In the genomic region with DNA sequence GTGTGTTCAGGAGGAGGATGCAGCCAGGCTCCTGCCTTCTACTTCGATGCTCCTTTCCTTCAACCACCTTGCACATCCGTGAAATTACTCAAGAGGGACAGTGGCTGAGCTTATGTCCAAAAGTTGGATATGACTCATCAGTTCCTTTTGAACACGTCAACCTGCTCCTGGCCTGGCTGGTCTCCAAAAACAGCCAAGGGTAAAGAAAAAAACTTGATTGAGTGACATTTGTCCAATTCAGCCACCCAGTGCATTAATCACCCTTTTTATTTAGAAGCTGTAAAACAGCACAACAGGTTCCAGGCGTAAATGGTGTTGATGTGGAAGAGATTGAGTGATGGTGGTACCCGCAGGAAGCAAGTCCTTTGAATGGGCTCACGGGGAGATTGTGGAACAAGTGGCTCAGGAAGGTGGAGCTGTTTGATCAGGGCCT, we compare ENCODE assay signal across 8 cellular contexts.
A peak's percentile ranks its signal among the peaks of the same experiment; 100 is the strongest.
DNase-seq lines count a peak whose midpoint lies in the region; ATAC-seq, FAIRE-seq and TF ChIP-seq lines count a peak whose summit lies in the region.

No MANE protein-coding gene starts in this region.

- H3K27ac ChIP-seq in H1 (ENCODE audit: low read depth, low read length), result no peak overlapping the region

- no peak overlapping the region for H3K4me3 ChIP-seq in GM12865 (ENCODE audit: low read depth, low read length)
- no peak overlapping the region for H3K4me3 ChIP-seq in H1 (ENCODE audit: extremely low read depth in 1 of 4, insufficient read depth in 2 of 4, low read depth in 3 of 4, low read length in 4 of 4)

- no peak for FAIRE-seq in H1 (lab: Jason Lieb, UNC)

- H4K20me1 ChIP-seq in H1 (replicated peaks in 1 of 2; ENCODE audit: control insufficient read depth in 1 of 2, insufficient read depth in 2 of 2, low read length in 2 of 2), result no peaks in the 10 kb centered on the region

- H3K18ac ChIP-seq in H1 (ENCODE audit: extremely low read depth, low read length), result no peak overlapping the region

- no peak overlapping the region for H3K4ac ChIP-seq in H1 (replicated peaks; ENCODE audit: insufficient read length, low read depth, low read length)

- H2BK120ac ChIP-seq in H1 (replicated peaks; ENCODE audit: low read depth, low read length), result no peak overlapping the region

- H2BK15ac ChIP-seq in H1 (ENCODE audit: low read length), result no peak overlapping the region

- no peak overlapping the region for H4K8ac ChIP-seq in H1 (ENCODE audit: extremely low read depth, insufficient read depth, low read length)

- no peak overlapping the region for H3K9ac ChIP-seq in H1 (replicated peaks in 1 of 4; ENCODE audit: extremely low read depth in 1 of 4, low read depth in 3 of 4, low read length in 3 of 4)

- ATAC-seq in GM21423 (IDR thresholded peaks at IDR 0.05; ENCODE audit: unreplicated experiment) (no peak), GM19452 (IDR thresholded peaks at IDR 0.05; ENCODE audit: unreplicated experiment) (no peak)

- H2AFZ ChIP-seq in H1 (ENCODE audit: low read length), result no peak overlapping the region

- H3K56ac ChIP-seq in H1 (replicated peaks; ENCODE audit: insufficient read length, low read depth, low read length), result no peak overlapping the region

- no peak for TF ChIP-seq CTCF in GM12865 (IDR thresholded peaks at IDR 0.05; ENCODE audit: insufficient read depth, low read depth, low read length, missing control alignments)
- TF ChIP-seq CTCF in H1 (IDR thresholded peaks at IDR 0.05; ENCODE audit: control extremely low read depth in 1 of 3, insufficient read depth in 1 of 3, low read depth in 1 of 3, low read length in 3 of 3), result no peak

- CTCF ChIA-PET in H1 (lab: Charles Lee; ENCODE audit: partially characterized antibody), result interaction anchor here (0.5 to 1.1 kb wide), 3 partner anchors 11 to 71 kb away, joined by 3 to 6 read pairs (median 4); no protein-coding TSS in a partner anchor

- no peak overlapping the region for H2BK5ac ChIP-seq in H1 (ENCODE audit: low read depth, low read length)

- no peak overlapping the region for H3K14ac ChIP-seq in H1 (ENCODE audit: insufficient read length)

- H3K79me1 ChIP-seq in H1 (ENCODE audit: low read depth, low read length), result no peaks in the 10 kb centered on the region

- no peak overlapping the region for H3K23ac ChIP-seq in H1 (ENCODE audit: insufficient read length)

- WGBS in H1 (ENCODE audit: extremely low coverage in 1 of 2, insufficient coverage in 1 of 2, insufficient read length in 1 of 2, insufficient replicate concordance in 2 of 2, low coverage in 1 of 2, low lambda C conversion rate in 2 of 2, missing lambda C conversion rate in 1 of 2), 2 experiments, result 85% methylated on average over 6 of the region's 6 CpGs; no CpG with 5 or more reads in 1 of the 2 experiments

- TF ChIP-seq POLR2A in H1 (IDR thresholded peaks at IDR 0.05; ENCODE audit: control extremely low read depth in 1 of 2, low read depth in 2 of 2, low read length in 2 of 2), result no peak

- H2BK12ac ChIP-seq in H1 (ENCODE audit: low read depth, low read length), result no peak overlapping the region

- H2AK5ac ChIP-seq in H1 (ENCODE audit: low read depth, low read length), result 0 out of 2 replicates have a peak overlapping the region, but pooled peaks have one; percentile 9

- no peak overlapping the region for H4K91ac ChIP-seq in H1 (replicated peaks; ENCODE audit: insufficient read length, low read length)

- H2BK20ac ChIP-seq in H1 (ENCODE audit: low read length), result no peak overlapping the region

- peak; percentile 76 for DNase-seq in A172 (ENCODE audit: low spot score)
- DNase-seq in GM12865 (ENCODE audit: low read depth), result peak; percentile 66
- DNase-seq in NCI-H460 (ENCODE audit: extremely low read depth, low read depth), result peak; percentile 6
- no peak for DNase-seq in H1 (ENCODE audit: low read depth in 1 of 2, low spot score in 2 of 2)
- DNase-seq in NCI-H2227 treated with DMSO at 0.1 percent for 48 hours (lab: John Stamatoyannopoulos, UW), result no peak
- no peak for DNase-seq in GF-D8 (lab: John Stamatoyannopoulos, UW)

- no peaks in the 10 kb centered on the region for H3K36me3 ChIP-seq in H1 (ENCODE audit: control insufficient read depth in 2 of 4, insufficient read depth in 4 of 4, low read length in 3 of 4)

- POLR2A ChIA-PET in H1 (lab: Charles Lee; ENCODE audit: partially characterized antibody), result no interaction called here

- no peaks in the 10 kb centered on the region for H3K23me2 ChIP-seq in H1 (ENCODE audit: low read depth, low read length)

- TF ChIP-seq EP300 in H1 (IDR thresholded peaks at IDR 0.05; ENCODE audit: borderline replicate concordance in 1 of 2, low read depth in 2 of 2, low read length in 2 of 2), result no peak

- no peaks in the 10 kb centered on the region for H3K79me2 ChIP-seq in H1 (ENCODE audit: control insufficient read depth in 1 of 2, insufficient read depth in 2 of 2, low read length in 2 of 2)

- H3K4me2 ChIP-seq in H1 (ENCODE audit: insufficient read depth in 1 of 2, low read depth in 2 of 2, low read length in 2 of 2), result 0 out of 4 replicates have a peak overlapping the region, but pooled peaks of 1 of the 2 experiments have one; percentile 2

- no peaks in the 10 kb centered on the region for H3K9me3 ChIP-seq in H1 (ENCODE audit: insufficient read depth in 2 of 2, low read depth in 1 of 2, low read length in 1 of 2)

- no peaks in the 10 kb centered on the region for H3K27me3 ChIP-seq in H1 (replicated peaks in 1 of 4; ENCODE audit: control insufficient read depth in 3 of 4, extremely low read depth in 1 of 4, insufficient read depth in 3 of 4, low read length in 3 of 4)

- H3K4me1 ChIP-seq in H1 (replicated peaks in 1 of 4; ENCODE audit: control insufficient read depth in 3 of 4, insufficient read depth in 4 of 4, low read length in 3 of 4), result peaks cover 0 to 3% (median 0%) of the 10 kb centered on the region in 4 experiments; a peak in 1 of 7 replicates

- H4K5ac ChIP-seq in H1 (ENCODE audit: insufficient read length, low read depth, low read length), result no peak overlapping the region

- no peak for TF ChIP-seq RAD21 in H1 (IDR thresholded peaks at IDR 0.05 in 1 of 2, conservative IDR thresholded peaks at IDR 0.05 in 1 of 2; ENCODE audit: low read depth in 2 of 2, low read length in 2 of 2)

TF ChIP-seq in H1, 55 proteins besides CTCF, POLR2A, EP300 and RAD21:
- TF ChIP-seq TAF1 (IDR thresholded peaks at IDR 0.05; ENCODE audit: low read depth, low read length) (no peak), HDAC2 (IDR thresholded peaks at IDR 0.05; ENCODE audit: borderline replicate concordance in 1 of 2, low read depth in 2 of 2, low read length in 2 of 2) (no peak), EZH2 (IDR thresholded peaks at IDR 0.05; ENCODE audit: low read depth, low read length, severe bottlenecking) (no peak)

Comparison
In these comparisons a context has a peak if more than half of its experiments do, and no peak if none do; other contexts are left out.
1. DNase-seq: peak in A172 (single experiment), GM12865 (single experiment) and NCI-H460 (single experiment); none in H1 (0 of 2), NCI-H2227 treated with DMSO at 0.1 percent for 48 hours (single experiment) and GF-D8 (single experiment).